In the genomic region with DNA sequence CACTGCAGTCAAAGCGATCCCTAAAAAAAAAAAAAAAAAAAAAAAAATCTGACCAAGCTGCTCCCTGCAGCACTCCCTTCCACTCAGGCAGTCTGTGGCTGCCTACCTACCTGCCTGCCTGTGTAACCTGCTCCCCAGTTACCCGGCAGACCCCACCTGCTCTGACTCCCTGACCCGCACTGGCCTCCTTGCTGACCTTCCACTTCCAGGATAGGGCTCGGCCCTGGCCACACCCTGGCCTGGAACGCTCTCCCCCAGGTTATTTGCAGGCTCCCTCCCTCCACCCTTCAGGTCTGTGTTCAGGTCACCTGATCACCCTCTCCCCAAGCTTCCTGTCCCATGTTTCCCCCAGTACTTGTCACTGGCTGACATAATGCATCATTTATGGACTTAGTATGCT, we compare ENCODE assay signal across 20 cellular contexts. TPM values are rescaled to one million over a fixed set of nuclear protein-coding genes. Genes with fewer than 3 reads are reported as not detected.
DNase-seq lines count a peak whose midpoint lies in the region; ATAC-seq lines count a peak whose summit lies in the region.
"Had no signal": no experiment of that assay in that cellular context is flagged by ENCODE, and none has a peak within 500 bp of the region (broad histone marks: within the 10 kb centered on the region; RNA-seq: fewer than 3 reads in every experiment).

No MANE protein-coding gene starts in this region.

- H3K4me3 Mint-ChIP-seq in stimulated activated naive CD8-positive, alpha-beta T cell treated with anti-CD3 and anti-CD28 coated beads, Interleukin-15, amount 100 ng/mL, for 72 hours: no peak overlapping the region
- H3K4me3 Mint-ChIP-seq in activated T-helper 17 cell treated with anti-CD3 and anti-CD28 coated beads, Interleukin-2, amount 50 U/mL, for 72 hours: no peak overlapping the region

- no peak for ATAC-seq in stimulated activated naive CD8-positive, alpha-beta T cell treated with anti-CD3 and anti-CD28 coated beads, Interleukin-15, amount 100 ng/mL, for 72 hours
- ATAC-seq in stimulated activated naive CD8-positive, alpha-beta T cell treated with anti-CD3 and anti-CD28 coated beads, Interleukin-15, Interleukin-2, amounts not matched to agents 100 U/mL and 50 U/mL, for 24 hours: no peak
- no peak for ATAC-seq in activated T-helper 17 cell treated with anti-CD3 and anti-CD28 coated beads, Interleukin-2, amount 50 U/mL, for 72 hours (replicated peaks)
- ATAC-seq in HG02798 (IDR thresholded peaks at IDR 0.05; ENCODE audit: poor library complexity, unreplicated experiment) (no peak), GM19351 (IDR thresholded peaks at IDR 0.05; ENCODE audit: unreplicated experiment) (no peak)
- ATAC-seq: K562 had no signal

- no peak overlapping the region for H2BK120ac ChIP-seq in mesendoderm (ENCODE audit: low read depth, low read length)

- H3K4me1 ChIP-seq in mesendoderm (ENCODE audit: control insufficient read depth, low read depth, low read length): no peaks in the 10 kb centered on the region
- H3K4me1 ChIP-seq: lower lobe of right lung had no signal

- H2BK5ac ChIP-seq in mesendoderm (ENCODE audit: low read length): no peak overlapping the region

- H4K8ac ChIP-seq in mesendoderm (ENCODE audit: low read depth, low read length): no peak overlapping the region

- H3K27me3 ChIP-seq in mesendoderm (ENCODE audit: insufficient read depth, low read length, poor library complexity): no peaks in the 10 kb centered on the region
- H3K27me3 ChIP-seq: cardiac muscle cell, MG63 had no signal

- no peak overlapping the region for H3K23ac ChIP-seq in mesendoderm (ENCODE audit: low read length)

- no peak overlapping the region for H3K27ac ChIP-seq in mesendoderm (ENCODE audit: low read depth, low read length)
- H3K27ac ChIP-seq: C4-2B, cardiac muscle cell, lower lobe of right lung, thoracic aorta had no signal

- no peak overlapping the region for H3K18ac ChIP-seq in mesendoderm (ENCODE audit: low read length)

- no peaks in the 10 kb centered on the region for H3K79me2 ChIP-seq in mesendoderm (ENCODE audit: control insufficient read depth, insufficient read depth, low read length)

- DNase-seq in stimulated activated naive CD8-positive, alpha-beta T cell treated with anti-CD3 and anti-CD28 coated beads, Interleukin-15, amount 100 ng/mL, for 72 hours: no peak
- DNase-seq in stimulated activated naive CD8-positive, alpha-beta T cell treated with anti-CD3 and anti-CD28 coated beads, Interleukin-15, Interleukin-2, amounts not matched to agents 100 U/mL and 50 U/mL, for 24 hours: no peak
- DNase-seq in mesendoderm (peak; percentile 7), NCI-H345 treated with DMSO at 0.1 percent for 48 hours (lab: John Stamatoyannopoulos, UW; ENCODE audit: unreplicated experiment) (no peak)
- no peak for DNase-seq in stimulated activated CD4-positive, alpha-beta T cell treated with anti-CD3 and anti-CD28 coated beads, Interleukin-2, amount 100 ng/mL, for 24 hours
- DNase-seq: activated CD4-positive, alpha-beta T cell treated with anti-CD3 and anti-CD28 coated beads, Interleukin-2, amount 50 U/mL, for 1 hour; activated CD8-positive, alpha-beta memory T cell treated with anti-CD3 and anti-CD28 coated beads, Interleukin-2, amount 50 U/mL, for 4 hours; activated gamma-delta T cell treated with Interleukin-2 at 50 U/mL for 16 hours; anterior cingulate cortex; lower lobe of right lung; MG63; NCI-H2081 treated with DMSO at 0.1 percent for 48 hours; T-helper 9 cell had no signal

- no peak overlapping the region for H3K9ac ChIP-seq in mesendoderm (ENCODE audit: low read length)

- H3K9me3 Mint-ChIP-seq in stimulated activated naive CD8-positive, alpha-beta T cell treated with anti-CD3 and anti-CD28 coated beads, Interleukin-15, amount 100 ng/mL, for 72 hours: no peaks in the 10 kb centered on the region
- no peaks in the 10 kb centered on the region for H3K9me3 Mint-ChIP-seq in activated T-helper 17 cell treated with anti-CD3 and anti-CD28 coated beads, Interleukin-2, amount 50 U/mL, for 72 hours

- H3K27me3 Mint-ChIP-seq in stimulated activated naive CD8-positive, alpha-beta T cell treated with anti-CD3 and anti-CD28 coated beads, Interleukin-15, amount 100 ng/mL, for 72 hours: no peaks in the 10 kb centered on the region
- no peaks in the 10 kb centered on the region for H3K27me3 Mint-ChIP-seq in activated T-helper 17 cell treated with anti-CD3 and anti-CD28 coated beads, Interleukin-2, amount 50 U/mL, for 72 hours

- H2BK15ac ChIP-seq in mesendoderm (replicated peaks; ENCODE audit: low read depth): no peak overlapping the region

- H3K27ac Mint-ChIP-seq in stimulated activated naive CD8-positive, alpha-beta T cell treated with anti-CD3 and anti-CD28 coated beads, Interleukin-15, amount 100 ng/mL, for 72 hours: peak overlapping the region; percentile 30 to 70
- H3K27ac Mint-ChIP-seq in activated T-helper 17 cell treated with anti-CD3 and anti-CD28 coated beads, Interleukin-2, amount 50 U/mL, for 72 hours: peak overlapping the region; percentile 15

- WGBS in mesendoderm (ENCODE audit: extremely low coverage, insufficient coverage, low lambda C conversion rate): no CpG with 5 or more reads among the region's 5 CpGs

- H3K4me3 ChIP-seq in mesendoderm (ENCODE audit: low read length): no peak overlapping the region
- H3K4me3 ChIP-seq: cardiac muscle cell, K562, lower lobe of right lung, MG63, thoracic aorta had no signal

- no peaks in the 10 kb centered on the region for H3K79me1 ChIP-seq in mesendoderm (ENCODE audit: low read length)

- H3K56ac ChIP-seq in mesendoderm (ENCODE audit: low read length): no peak overlapping the region

- H3K4me1 Mint-ChIP-seq in stimulated activated naive CD8-positive, alpha-beta T cell treated with anti-CD3 and anti-CD28 coated beads, Interleukin-15, amount 100 ng/mL, for 72 hours: no peaks in the 10 kb centered on the region
- H3K4me1 Mint-ChIP-seq in activated T-helper 17 cell treated with anti-CD3 and anti-CD28 coated beads, Interleukin-2, amount 50 U/mL, for 72 hours: peaks cover 10% of the 10 kb centered on the region

- no peak overlapping the region for H2AK5ac ChIP-seq in mesendoderm (ENCODE audit: low read length)

- no peaks in the 10 kb centered on the region for H3K36me3 ChIP-seq in mesendoderm (ENCODE audit: control insufficient read depth, insufficient read depth, low read length)
- H3K36me3 ChIP-seq: cardiac muscle cell, MG63 had no signal

- H3K4me2 ChIP-seq in mesendoderm (ENCODE audit: low read length): no peak overlapping the region

- no peak overlapping the region for H4K5ac ChIP-seq in mesendoderm (ENCODE audit: low read length)

- peaks cover 36% of the 10 kb centered on the region for H3K36me3 Mint-ChIP-seq in activated T-helper 17 cell treated with anti-CD3 and anti-CD28 coated beads, Interleukin-2, amount 50 U/mL, for 72 hours (ENCODE audit: low read depth)

- no peak overlapping the region for H3K4ac ChIP-seq in mesendoderm (ENCODE audit: low read depth, low read length)

RNA-seq across cellular contexts. Expression of a gene that starts 43.6 kb away (rescaled TPM):
- 10 to 100 TPM; 50.2 to 58.4 TPM for total RNA-seq in activated T-helper 17 cell treated with anti-CD3 and anti-CD28 coated beads, Interleukin-2, amount 50 U/mL, for 72 hours
- polyA plus RNA-seq in mesendoderm (2013, experiment 1 of 2): 2.1 TPM
- 2.3 TPM for polyA plus RNA-seq in mesendoderm (2013, experiment 2 of 2)
